Comparison of ENCODE assay signal across 1 cellular context in genomic region chr5:154850255-154851062, GRCh38.
TF ChIP-seq lines count a peak whose summit lies in the region.

TSS of gene FAXDC2 (minus strand) at chr5:154850603. CDS start at chr5:154838178, 12,425 bp downstream.

TF ChIP-seq in HepG2, 621 proteins besides CTCF, POLR2A, EP300 and RAD21 (continued from another document and continues in another):
- TF ChIP-seq ZNF350 (CRISPR knock-in tag; IDR thresholded peaks at IDR 0.05; ENCODE audit: borderline replicate concordance, low read depth) (peak; percentile 50; the same call in 1 of the 2 replicates), HOXA7 (CRISPR knock-in tag; IDR thresholded peaks at IDR 0.05) (no peak), ZNF138 (CRISPR knock-in tag; IDR thresholded peaks at IDR 0.05; ENCODE audit: low read depth) (no peak), FOXO1 (CRISPR knock-in tag; IDR thresholded peaks at IDR 0.05) (no peak; the same call in 1 of the 2 replicates), NR2F6 (IDR thresholded peaks at IDR 0.05) (0 out of 2 replicates have a peak, but pooled peaks have one; percentile 20), NR2F6 (CRISPR knock-in tag; IDR thresholded peaks at IDR 0.05) (peak; percentile 55), PLSCR1 (CRISPR knock-in tag; IDR thresholded peaks at IDR 0.05; ENCODE audit: borderline replicate concordance) (no peak), GATAD2A (CRISPR knock-in tag; IDR thresholded peaks at IDR 0.05) (peak; percentile 51; the same call in 1 of the 2 replicates), BATF2 (CRISPR knock-in tag; IDR thresholded peaks at IDR 0.05) (no peak), SMARCC2 (IDR thresholded peaks at IDR 0.05) (no peak), ZFP41 (CRISPR knock-in tag; IDR thresholded peaks at IDR 0.05; ENCODE audit: borderline replicate concordance) (peak; percentile 44; the same call in 1 of the 2 replicates), ZNF432 (CRISPR knock-in tag; IDR thresholded peaks at IDR 0.05; ENCODE audit: borderline replicate concordance) (no peak), SOX6 (IDR thresholded peaks at IDR 0.05) (no peak), SOX6 (CRISPR knock-in tag; IDR thresholded peaks at IDR 0.05) (peak; percentile 72), ZNF629 (CRISPR knock-in tag; conservative IDR thresholded peaks at IDR 0.05) (no peak), REST (IDR thresholded peaks at IDR 0.05; ENCODE audit: borderline replicate concordance in 1 of 2, low read depth in 1 of 2, low read length in 2 of 2) (0 out of 4 replicates have a peak, but pooled peaks of 1 of the 2 experiments have one; percentile 18), SMAD3 (CRISPR knock-in tag; IDR thresholded peaks at IDR 0.05) (no peak), HNF4G (IDR thresholded peaks at IDR 0.05; ENCODE audit: borderline replicate concordance, low read depth, low read length) (no peak), HNF4G (CRISPR knock-in tag; IDR thresholded peaks at IDR 0.05; ENCODE audit: borderline replicate concordance, low read depth) (no peak), TP53 (CRISPR knock-in tag; conservative IDR thresholded peaks at IDR 0.05) (no peak), THAP9 (CRISPR knock-in tag; IDR thresholded peaks at IDR 0.05; ENCODE audit: borderline replicate concordance) (peak; percentile 28; the same call in 1 of the 2 replicates), ZNF614 (CRISPR knock-in tag; IDR thresholded peaks at IDR 0.05; ENCODE audit: borderline replicate concordance) (no peak), SNAPC2 (CRISPR knock-in tag; IDR thresholded peaks at IDR 0.05) (no peak), TAF15 (IDR thresholded peaks at IDR 0.05; ENCODE audit: low read depth, low read length, poor library complexity, severe bottlenecking) (no peak), ZSCAN30 (CRISPR knock-in tag; IDR thresholded peaks at IDR 0.05) (no peak), PHF20 (CRISPR knock-in tag; IDR thresholded peaks at IDR 0.05) (no peak), ZNF563 (CRISPR knock-in tag; IDR thresholded peaks at IDR 0.05) (no peak), ARID5B (CRISPR knock-in tag; IDR thresholded peaks at IDR 0.05) (0 out of 2 replicates have a peak, but pooled peaks have one; percentile 19), ZNF761 (CRISPR knock-in tag; conservative IDR thresholded peaks at IDR 0.05) (no peak), ZNF891 (CRISPR knock-in tag; IDR thresholded peaks at IDR 0.05) (0 out of 2 replicates have a peak, but pooled peaks have one; percentile 40), RFXANK (CRISPR knock-in tag; IDR thresholded peaks at IDR 0.05) (no peak), HES4 (CRISPR knock-in tag; IDR thresholded peaks at IDR 0.05; ENCODE audit: borderline replicate concordance) (no peak), ZFP37 (CRISPR knock-in tag; IDR thresholded peaks at IDR 0.05; ENCODE audit: borderline replicate concordance) (0 out of 2 replicates have a peak, but pooled peaks have one; percentile 38), BHLHE40 (IDR thresholded peaks at IDR 0.05; ENCODE audit: low read length) (peak; percentile 76), XBP1 (CRISPR knock-in tag; IDR thresholded peaks at IDR 0.05) (no peak), TOPORS (CRISPR knock-in tag; IDR thresholded peaks at IDR 0.05) (no peak), HINFP (CRISPR knock-in tag; IDR thresholded peaks at IDR 0.05; ENCODE audit: low read depth) (no peak), SMARCE1 (IDR thresholded peaks at IDR 0.05; ENCODE audit: borderline replicate concordance) (no peak), USF2 (IDR thresholded peaks at IDR 0.05; ENCODE audit: low read depth, low read length) (peak; percentile 75; the same call in 1 of the 2 replicates), USF2 (CRISPR knock-in tag; IDR thresholded peaks at IDR 0.05; ENCODE audit: borderline replicate concordance) (peak; percentile 91; the same call in 1 of the 2 replicates), ZNF274 (CRISPR knock-in tag; IDR thresholded peaks at IDR 0.05) (0 out of 2 replicates have a peak, but pooled peaks have one; percentile 22), ZBTB25 (CRISPR knock-in tag; IDR thresholded peaks at IDR 0.05) (no peak), FOXK2 (IDR thresholded peaks at IDR 0.05) (no peak), ZNF557 (CRISPR knock-in tag; IDR thresholded peaks at IDR 0.05) (no peak), PHF21A (CRISPR knock-in tag; IDR thresholded peaks at IDR 0.05) (peak; percentile 61; the same call in 1 of the 2 replicates), ZNF12 (CRISPR knock-in tag; IDR thresholded peaks at IDR 0.05) (no peak), NFYB (CRISPR knock-in tag; IDR thresholded peaks at IDR 0.05) (peak; percentile 24; the same call in 1 of the 2 replicates), IRF2 (CRISPR knock-in tag; IDR thresholded peaks at IDR 0.05) (peak; percentile 12; the same call in 1 of the 2 replicates), ZMAT3 (CRISPR knock-in tag; conservative IDR thresholded peaks at IDR 0.05) (no peak), ZNF598 (CRISPR knock-in tag; IDR thresholded peaks at IDR 0.05; ENCODE audit: borderline replicate concordance) (no peak), ZMAT5 (CRISPR knock-in tag; IDR thresholded peaks at IDR 0.05; ENCODE audit: borderline replicate concordance, low read depth) (no peak), AKAP8 (CRISPR knock-in tag; IDR thresholded peaks at IDR 0.05) (no peak)
